In the genomic region with DNA sequence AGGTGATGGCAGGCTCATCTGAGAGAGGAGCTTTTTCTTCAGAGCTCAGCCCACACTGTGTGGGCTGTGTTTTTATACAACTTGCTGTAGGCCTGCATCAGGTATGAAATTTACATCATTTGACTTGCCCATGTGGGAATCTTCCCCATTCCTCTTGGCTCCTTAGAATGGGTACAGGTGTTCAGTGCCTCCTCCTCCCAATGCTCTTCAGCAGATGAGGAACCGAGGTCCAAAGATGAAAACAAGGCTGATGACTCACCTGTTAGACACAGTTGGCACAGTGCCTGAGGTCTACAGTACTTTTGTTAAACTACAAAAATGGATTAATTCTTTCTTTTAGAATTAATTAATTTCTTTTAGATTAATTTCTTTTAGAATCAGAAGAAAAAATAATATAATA, we compare ENCODE assay signal across 26 cellular contexts. TPM values are rescaled to one million over a fixed set of nuclear protein-coding genes. Genes with fewer than 3 reads are reported as not detected.
A peak's percentile ranks its signal among the peaks of the same experiment; 100 is the strongest.
DNase-seq lines count a peak whose midpoint lies in the region; ATAC-seq, FAIRE-seq and TF ChIP-seq lines count a peak whose summit lies in the region.
"Had no signal": no experiment of that assay in that cellular context is flagged by ENCODE, and none has a peak within 500 bp of the region (broad histone marks: within the 10 kb centered on the region; RNA-seq: fewer than 3 reads in every experiment).

No MANE protein-coding gene starts in this region.

- H3K4me2 ChIP-seq in A549: peak overlapping the region; percentile 62
- H3K4me2 ChIP-seq: BLaER1 treated with 17β-estradiol and CSF1 and Interleukin-3, amounts not matched to agents 10 nM and 100 nM; PC-9 had no signal

- POLR2A ChIA-PET in A549 (lab: Yijun Ruan, JAX): no interaction called here
- POLR2A ChIA-PET in HEK293 (lab: Yijun Ruan, JAX): no interaction called here

- TF ChIP-seq RAD21 in A549 (conservative IDR thresholded peaks at IDR 0.05 in 1 of 2, IDR thresholded peaks at IDR 0.05 in 1 of 2): no peak

- CTCF ChIA-PET in A549 (lab: Yijun Ruan, JAX): interaction anchor here (0.8 to 1.4 kb wide), 2 partner anchors 581 to 583 kb away, joined by 3 read pairs; no protein-coding TSS in a partner anchor
- CTCF ChIA-PET in HEK293 (lab: Yijun Ruan, JAX): no interaction called here

- H3K4me1 ChIP-seq in A549 (peaks cover 100% of the 10 kb centered on the region), HEK293 (ENCODE audit: control insufficient read depth, insufficient read depth, low read length) (no peaks in the 10 kb centered on the region), adipocyte (ENCODE audit: control insufficient read depth, insufficient read depth, low read length) (peaks cover 7% of the 10 kb centered on the region), foreskin keratinocyte (no peaks in the 10 kb centered on the region)
- H3K4me1 ChIP-seq: BLaER1 treated with 17β-estradiol and CSF1 and Interleukin-3, amounts not matched to agents 10 nM and 100 nM; gastroesophageal sphincter; left lung had no signal

- H3K27ac ChIP-seq in A549 (peak overlapping the region; percentile 49 to 57), HEK293 (ENCODE audit: extremely low read depth, low read depth, low read length) (no peak overlapping the region), foreskin keratinocyte (no peak overlapping the region)
- H3K27ac ChIP-seq: BLaER1 treated with 17β-estradiol and CSF1 and Interleukin-3, amounts not matched to agents 10 nM and 100 nM; gastroesophageal sphincter; left lung; PC-9; thoracic aorta had no signal

- H3K9ac ChIP-seq in adipocyte (ENCODE audit: low read length): no peak overlapping the region
- H3K9ac ChIP-seq: BLaER1 treated with 17β-estradiol and CSF1 and Interleukin-3, amounts not matched to agents 10 nM and 100 nM had no signal

- peak in 1 of 2 experiments; percentile 60 for DNase-seq in A549 (ENCODE audit: low read depth in 1 of 2, low spot score in 1 of 2)
- DNase-seq in adipocyte (ENCODE audit: low read depth): peak; percentile 64
- DNase-seq in foreskin keratinocyte: peak in 1 of 2 donors; percentile 66
- DNase-seq in GM03348 (ENCODE audit: low spot score): no peak
- DNase-seq in SW 1271 (lab: John Stamatoyannopoulos, UW): no peak
- no peak for DNase-seq in activated CD4-positive, CD25-positive, alpha-beta regulatory T cell treated with anti-CD3 and anti-CD28 coated beads, Interleukin-2, amount 50 U/mL, for 72 hours
- DNase-seq: activated CD8-positive, alpha-beta T cell treated with anti-CD3 and anti-CD28 coated beads for 36 hours; amniotic stem cell; Calu3; central memory CD4-positive, alpha-beta T cell; GDM1; left lung; midbrain; NCI-H1436 treated with DMSO at 0.1 percent for 48 hours; NCI-H2227 treated with DMSO at 0.1 percent for 48 hours; nephron progenitor cell; posterior cingulate gyrus had no signal

- no peak overlapping the region for H3K4me3 ChIP-seq in A549
- no peak overlapping the region for H3K4me3 ChIP-seq in HEK293 (ENCODE audit: low read depth, low read length)
- H3K4me3 ChIP-seq in adipocyte (ENCODE audit: low read length): no peak overlapping the region
- H3K4me3 ChIP-seq: BLaER1 treated with 17β-estradiol and CSF1 and Interleukin-3, amounts not matched to agents 10 nM and 100 nM; gastroesophageal sphincter; left lung; PC-9; thoracic aorta had no signal

- H3K36me3 ChIP-seq in HEK293 (ENCODE audit: control insufficient read depth in 2 of 2, insufficient read depth in 1 of 2, low read length in 2 of 2): no peaks in the 10 kb centered on the region
- H3K36me3 ChIP-seq in adipocyte (ENCODE audit: control insufficient read depth, insufficient read depth, low read length, severe bottlenecking): no peaks in the 10 kb centered on the region
- H3K36me3 ChIP-seq: BLaER1 treated with 17β-estradiol and CSF1 and Interleukin-3, amounts not matched to agents 10 nM and 100 nM; gastroesophageal sphincter; left lung; thoracic aorta had no signal

- ATAC-seq in A549 (peak; percentile 5 to 40; a peak in 3 of 6 replicates), foreskin keratinocyte (peak; percentile 67), GM18907 (IDR thresholded peaks at IDR 0.05; ENCODE audit: unreplicated experiment) (no peak)
- ATAC-seq: activated CD8-positive, alpha-beta T cell treated with anti-CD3 and anti-CD28 coated beads for 36 hours; gastroesophageal sphincter; left lung; stimulated activated memory B cell treated with anti-CD40 and anti-IgM and Interleukin-4, amounts not matched to agents 10 μg/mL and 1 μg/mL and 100 μg/mL, for 72 hours; WTC11 had no signal

- 0% methylated on average over 1 of the region's 1 CpG for WGBS in A549 (ENCODE audit: missing lambda C conversion rate)

- TF ChIP-seq CTCF in A549 (IDR thresholded peaks at IDR 0.05): no peak
- no peak for TF ChIP-seq CTCF in HEK293 (tag by site-specific recombination; IDR thresholded peaks at IDR 0.05)
- TF ChIP-seq CTCF in foreskin keratinocyte (conservative IDR thresholded peaks at IDR 0.05): no peak

- H3K27me3 ChIP-seq in adipocyte (replicated peaks; ENCODE audit: control insufficient read depth, insufficient read depth, low read length): no peaks in the 10 kb centered on the region
- peaks cover 61% of the 10 kb centered on the region for H3K27me3 ChIP-seq in foreskin keratinocyte
- H3K27me3 ChIP-seq: BLaER1 treated with 17β-estradiol and CSF1 and Interleukin-3, amounts not matched to agents 10 nM and 100 nM; left lung had no signal

- H3K9me3 ChIP-seq in A549 (no peaks in the 10 kb centered on the region), HEK293 (ENCODE audit: control insufficient read depth, insufficient read depth, low read depth, low read length) (no peaks in the 10 kb centered on the region), adipocyte (ENCODE audit: control insufficient read depth, low read length) (no peaks in the 10 kb centered on the region)
- H3K9me3 ChIP-seq: BLaER1 treated with 17β-estradiol and CSF1 and Interleukin-3, amounts not matched to agents 10 nM and 100 nM; gastroesophageal sphincter; left lung; thoracic aorta had no signal

- no peak for FAIRE-seq in A549 (lab: Jason Lieb, UNC)
- FAIRE-seq: H1 had no signal

- no peak for TF ChIP-seq EP300 in A549 (IDR thresholded peaks at IDR 0.05)

- no peak for TF ChIP-seq POLR2A in A549 (IDR thresholded peaks at IDR 0.05; ENCODE audit: low read length)

TF ChIP-seq in A549, 52 proteins besides CTCF, POLR2A, EP300 and RAD21:
- TF ChIP-seq BHLHE40 (IDR thresholded peaks at IDR 0.05; ENCODE audit: low read depth, low read length): no peak
- TF ChIP-seq POLR2AphosphoS2 (conservative IDR thresholded peaks at IDR 0.05; ENCODE audit: low read length): no peak
- no peak for TF ChIP-seq CBX8 (IDR thresholded peaks at IDR 0.05)
- no peak for TF ChIP-seq JUNB (IDR thresholded peaks at IDR 0.05)
- TF ChIP-seq NR3C1 (IDR thresholded peaks at IDR 0.05): no peak
- 0 out of 2 replicates have a peak, but pooled peaks have one; percentile 28 for TF ChIP-seq FOSL2 (IDR thresholded peaks at IDR 0.05)
- peak; percentile 79 for TF ChIP-seq FOSL2 (CRISPR knock-in tag; IDR thresholded peaks at IDR 0.05)
- TF ChIP-seq ZC3H11A (IDR thresholded peaks at IDR 0.05): no peak
- TF ChIP-seq, protein P1, sequence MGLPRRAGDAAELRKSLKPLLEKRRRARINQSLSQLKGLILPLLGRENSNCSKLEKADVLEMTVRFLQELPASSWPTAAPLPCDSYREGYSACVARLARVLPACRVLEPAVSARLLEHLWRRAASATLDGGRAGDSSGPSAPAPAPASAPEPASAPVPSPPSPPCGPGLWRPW (IDR thresholded peaks at IDR 0.05): no peak
TF ChIP-seq in A549: peak in this region for 1.

TF ChIP-seq in HEK293, 187 proteins besides CTCF, POLR2A, EP300 and RAD21:
- no peak for TF ChIP-seq ZNF157 (tag by site-specific recombination; IDR thresholded peaks at IDR 0.05)
- TF ChIP-seq EGR2 (tag by site-specific recombination; IDR thresholded peaks at IDR 0.05; ENCODE audit: low read depth): 0 out of 2 replicates have a peak, but pooled peaks have one; percentile 18

RNA-seq across cellular contexts. Expression of a gene that starts 20.8 kb away (rescaled TPM):
- polyA plus RNA-seq in A549 (2011; rRNA removed): 127 and 156 TPM in 2 replicates
- 14.1 and 18.3 TPM in 2 replicates for polyA plus RNA-seq in A549 (2012; cell fraction: cytosol; rRNA removed)
- polyA plus RNA-seq in A549 (2012; cell fraction: nucleus; rRNA removed): 35.2 and 39.7 TPM in 2 replicates
- polyA plus RNA-seq in A549 (2017; fragmentation: RNase III; extraction: RNeasy Plus Mini Kit Qiagen cat#74134 plus additional on column Dnase treatment): 36.8 to 41.2 TPM (median 40.0 TPM) in 3 replicates
- 379 and 415 TPM in 2 replicates for polyA minus RNA-seq in A549 (2011; rRNA and poly(A)+ RNA removed)
- total RNA-seq in foreskin keratinocyte: 0.25 and 0.44 TPM in 2 replicates
- 0.03 and 0.04 TPM in 2 replicates for polyA plus RNA-seq in foreskin keratinocyte
- total RNA-seq: activated CD8-positive, alpha-beta T cell treated with anti-CD3 and anti-CD28 coated beads for 36 hours; Calu3 had no signal

Comparison
In these comparisons a context has a peak if more than half of its experiments do, and no peak if none do; other contexts are left out.
1. H3K27ac ChIP-seq: peak in A549 (2 of 2); none in HEK293 (single experiment) and foreskin keratinocyte (single experiment).
2. RNA of a gene that starts 20.8 kb away (polyA plus RNA-seq): 14.1 to 156 TPM in A549; 0.03 to 0.04 TPM in foreskin keratinocyte; every median in the first group is over 10 times any median in the second.